In the genomic region with DNA sequence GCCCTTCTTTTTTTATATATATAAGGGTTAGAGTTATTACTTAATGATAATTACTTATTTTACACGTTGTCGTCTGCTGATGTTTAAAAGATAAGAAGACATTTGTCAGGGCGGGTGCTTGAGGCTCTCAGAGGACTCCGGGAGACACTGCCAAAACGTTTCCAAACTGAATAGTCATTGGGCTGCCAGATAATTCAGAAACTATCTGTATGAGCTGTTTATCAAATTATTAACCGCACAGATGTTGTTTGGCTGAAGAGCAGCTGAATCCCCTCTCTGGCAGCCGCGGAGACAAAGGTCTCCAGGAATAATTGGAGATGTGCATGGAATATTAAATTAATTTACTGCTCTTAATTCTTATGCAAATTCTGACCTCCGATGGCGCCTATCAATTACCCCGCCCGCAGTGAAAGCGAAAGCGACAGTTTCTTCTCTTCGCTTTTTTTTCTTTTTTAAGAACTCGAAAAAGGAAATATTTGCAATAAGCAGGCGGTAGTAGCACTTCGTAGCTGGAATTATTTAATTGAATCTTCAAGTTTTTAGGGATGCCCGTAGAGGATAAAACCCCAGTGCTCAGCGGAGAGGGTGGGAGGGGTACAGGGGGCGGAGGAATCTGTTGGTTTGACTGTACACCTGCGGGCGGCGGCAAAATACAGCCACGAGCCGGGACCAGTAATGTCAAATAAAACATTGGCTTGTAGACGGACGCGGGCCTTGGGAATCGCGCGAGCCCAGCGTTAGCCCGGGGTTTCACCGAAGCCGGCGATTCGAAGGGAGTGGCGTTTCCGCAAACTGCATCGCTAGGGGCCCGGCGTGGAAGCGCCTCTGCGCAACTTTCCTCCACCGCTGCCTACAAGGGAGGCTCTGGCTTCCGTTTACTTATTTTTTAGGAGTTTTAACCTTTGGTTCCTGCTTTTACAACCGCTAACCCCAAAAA, we compare ENCODE assay signal across 8 cellular contexts.
DNase-seq lines count a peak whose midpoint lies in the region; ATAC-seq lines count a peak whose summit lies in the region.

No MANE protein-coding gene starts in this region.

- ATAC-seq in GM18498 (IDR thresholded peaks at IDR 0.05; ENCODE audit: unreplicated experiment) (peak; percentile 42), HG02885 (IDR thresholded peaks at IDR 0.05; ENCODE audit: poor library complexity, unreplicated experiment) (peak; percentile 41)
- ATAC-seq in activated naive CD8-positive, alpha-beta T cell treated with anti-CD3 and anti-CD28 coated beads, Interleukin-2, amount 50 U/mL, for 24 hours = peak; percentile 16

- H3K27ac ChIP-seq in iPS-20b (ENCODE audit: low read length) = no peak overlapping the region

- peak; percentile 91 for DNase-seq in NOMO-1 treated with DMSO at 0.1 percent for 48 hours (lab: John Stamatoyannopoulos, UW; ENCODE audit: unreplicated experiment)
- DNase-seq in activated naive CD8-positive, alpha-beta T cell treated with anti-CD3 and anti-CD28 coated beads, Interleukin-2, amount 50 U/mL, for 24 hours = peak; percentile 59
- peak; percentile 25 to 36 for DNase-seq in stimulated activated CD8-positive, alpha-beta memory T cell treated with anti-CD3 and anti-CD28 coated beads, Interleukin-15, amount 100 ng/mL, for 48 hours (ENCODE audit: low read depth in 2 of 2)
- DNase-seq in HuH-7.5 (ENCODE audit: low spot score) = no peak
- no peak for DNase-seq in hepatic stellate cell (ENCODE audit: low spot score)

- H3K4me1 ChIP-seq in iPS-20b (ENCODE audit: insufficient read depth, low read length) = peaks cover 18% of the 10 kb centered on the region; the same call in 1 of the 2 replicates

- peaks cover 83% of the 10 kb centered on the region for H3K27me3 Mint-ChIP-seq in activated naive CD8-positive, alpha-beta T cell treated with anti-CD3 and anti-CD28 coated beads, Interleukin-2, amount 50 U/mL, for 24 hours

- H3K9me3 ChIP-seq in iPS-20b (ENCODE audit: insufficient read depth, low read depth, low read length) = no peaks in the 10 kb centered on the region

- peaks cover 30% of the 10 kb centered on the region for H3K4me1 Mint-ChIP-seq in activated naive CD8-positive, alpha-beta T cell treated with anti-CD3 and anti-CD28 coated beads, Interleukin-2, amount 50 U/mL, for 24 hours

- peak overlapping the region; percentile 38; the same call in 1 of the 2 replicates for H3K9ac ChIP-seq in iPS-20b (ENCODE audit: low read depth, low read length)

- H3K36me3 Mint-ChIP-seq in activated naive CD8-positive, alpha-beta T cell treated with anti-CD3 and anti-CD28 coated beads, Interleukin-2, amount 50 U/mL, for 24 hours (ENCODE audit: low read depth) = no peaks in the 10 kb centered on the region

- H3K27me3 ChIP-seq in iPS-20b (ENCODE audit: insufficient read depth, low read length) = peaks cover 98% of the 10 kb centered on the region

- peak overlapping the region; percentile 86 for H3K27ac Mint-ChIP-seq in activated naive CD8-positive, alpha-beta T cell treated with anti-CD3 and anti-CD28 coated beads, Interleukin-2, amount 50 U/mL, for 24 hours

- peak overlapping the region; percentile 85 for H3K4me3 Mint-ChIP-seq in activated naive CD8-positive, alpha-beta T cell treated with anti-CD3 and anti-CD28 coated beads, Interleukin-2, amount 50 U/mL, for 24 hours

- peak overlapping the region; percentile 64 for H3K4me3 ChIP-seq in iPS-20b (ENCODE audit: low read length)

- H3K9me3 Mint-ChIP-seq in activated naive CD8-positive, alpha-beta T cell treated with anti-CD3 and anti-CD28 coated beads, Interleukin-2, amount 50 U/mL, for 24 hours = no peaks in the 10 kb centered on the region

- H3K36me3 ChIP-seq in iPS-20b (ENCODE audit: insufficient read depth, low read depth, low read length) = no peaks in the 10 kb centered on the region

Comparison
In these comparisons a context has a peak if more than half of its experiments do, and no peak if none do; other contexts are left out.
1. DNase-seq: peak in NOMO-1 treated with DMSO at 0.1 percent for 48 hours (single experiment), activated naive CD8-positive, alpha-beta T cell treated with anti-CD3 and anti-CD28 coated beads, Interleukin-2, amount 50 U/mL, for 24 hours (single experiment) and stimulated activated CD8-positive, alpha-beta memory T cell treated with anti-CD3 and anti-CD28 coated beads, Interleukin-15, amount 100 ng/mL, for 48 hours (2 of 2); none in HuH-7.5 (single experiment) and hepatic stellate cell (single experiment).
2. Peak in every context shown above with its lines, with median percentiles within 50 percentile points of each other: ATAC-seq.